ENCODE assay signal across 13 cellular contexts in genomic region chrX:10010686-10011085, GRCh38. TPM values are rescaled to one million over a fixed set of nuclear protein-coding genes. Genes with fewer than 3 reads are reported as not detected.
DNase-seq lines count a peak whose midpoint lies in the region; TF ChIP-seq lines count a peak whose summit lies in the region.
"Had no signal": no experiment of that assay in that cellular context is flagged by ENCODE, and none has a peak within 500 bp of the region (broad histone marks: within the 10 kb centered on the region; RNA-seq: fewer than 3 reads in every experiment).

No MANE protein-coding gene starts in this region.

- H4K8ac ChIP-seq in neuronal stem cell (ENCODE audit: low read depth, low read length): no peak overlapping the region

- no peak for TF ChIP-seq CTCF in chondrocyte (IDR thresholded peaks at IDR 0.05)
- no peak for TF ChIP-seq CTCF in MM.1S (IDR thresholded peaks at IDR 0.05; ENCODE audit: low read length)

- peaks cover 22% of the 10 kb centered on the region for H3K4me1 Mint-ChIP-seq in chondrocyte (ENCODE audit: low read depth)

- peak overlapping the region; percentile 34 for H3K27ac Mint-ChIP-seq in chondrocyte (ENCODE audit: unreplicated experiment)

- H3K4me1 ChIP-seq in neuronal stem cell (ENCODE audit: control insufficient read depth in 2 of 2, insufficient read depth in 1 of 2, low read depth in 1 of 2, low read length in 2 of 2): peaks cover 6 to 7% of the 10 kb centered on the region in 2 donors
- H3K4me1 ChIP-seq in MM.1S (ENCODE audit: low read length): no peaks in the 10 kb centered on the region

- H3K9me2 ChIP-seq in MM.1S (replicated peaks; ENCODE audit: insufficient read depth, low read length): no peaks in the 10 kb centered on the region

- no peak overlapping the region for H2BK5ac ChIP-seq in neuronal stem cell (ENCODE audit: low read length)

- H2BK12ac ChIP-seq in neuronal stem cell (ENCODE audit: low read length): no peak overlapping the region

- no peak overlapping the region for H2AK5ac ChIP-seq in neuronal stem cell (ENCODE audit: low read depth, low read length)

- no peak overlapping the region for H3K4me2 ChIP-seq in neuronal stem cell (ENCODE audit: insufficient read depth, low read length, poor library complexity, severe bottlenecking)
- H3K4me2 ChIP-seq in MM.1S (ENCODE audit: low read depth, low read length): no peak overlapping the region

- H3K27ac ChIP-seq in neuronal stem cell (replicated peaks; ENCODE audit: low read length) (peak overlapping the region; percentile 69), MM.1S (ENCODE audit: low read length) (no peak overlapping the region)
- H3K27ac ChIP-seq: 22Rv1 had no signal

- H2BK15ac ChIP-seq in neuronal stem cell (ENCODE audit: low read length): no peak overlapping the region

- no peak overlapping the region for H3K23ac ChIP-seq in neuronal stem cell (ENCODE audit: low read depth, low read length, poor library complexity)

- H3F3A ChIP-seq in MM.1S (ENCODE audit: insufficient read depth, low read length): no peaks in the 10 kb centered on the region

- H3K4me3 ChIP-seq in neuronal stem cell (ENCODE audit: low read length in 2 of 2) (no peak overlapping the region), MM.1S (ENCODE audit: low read length) (no peak overlapping the region)
- H3K4me3 ChIP-seq: skin epidermis had no signal

- H4K91ac ChIP-seq in neuronal stem cell (ENCODE audit: low read depth, low read length, poor library complexity): no peak overlapping the region

- H2BK120ac ChIP-seq in neuronal stem cell (ENCODE audit: low read depth, low read length): no peak overlapping the region

- peak; percentile 2 for DNase-seq in DMS53 (lab: John Stamatoyannopoulos, UW)
- DNase-seq in DMS53 treated with DMSO at 0.1 percent for 48 hours (lab: John Stamatoyannopoulos, UW; ENCODE audit: unreplicated experiment): no peak
- peak; percentile 71 for DNase-seq in NCI-H1048 (lab: John Stamatoyannopoulos, UW)
- DNase-seq in chondrocyte (ENCODE audit: low spot score): no peak
- DNase-seq in neuronal stem cell (ENCODE audit: low spot score): no peak
- DNase-seq in HuH-7.5 (ENCODE audit: low spot score): no peak
- no peak for DNase-seq in dedifferentiated amniotic fluid mesenchymal stem cell (ENCODE audit: extremely low spot score)
- DNase-seq in MM.1S: no peak
- DNase-seq: activated CD4-positive, alpha-beta T cell treated with anti-CD3 and anti-CD28 coated beads for 4 hours; islet precursor cell; stimulated activated naive CD4-positive, alpha-beta T cell treated with Interleukin-2 at 50 U/mL for 16 hours had no signal

- no peak overlapping the region for H3K14ac ChIP-seq in neuronal stem cell (ENCODE audit: low read length)

- H2AFZ ChIP-seq in neuronal stem cell (ENCODE audit: low read length) (peak overlapping the region; percentile 69), MM.1S (ENCODE audit: low read length) (no peak overlapping the region)

- no peaks in the 10 kb centered on the region for H3K79me2 ChIP-seq in MM.1S (ENCODE audit: low read length)

- H3K18ac ChIP-seq in neuronal stem cell (ENCODE audit: low read length): no peak overlapping the region

- H3K36me3 ChIP-seq in neuronal stem cell (replicated peaks in 1 of 2; ENCODE audit: control insufficient read depth in 2 of 2, insufficient read depth in 2 of 2, low read length in 2 of 2) (no peaks in the 10 kb centered on the region), MM.1S (replicated peaks; ENCODE audit: insufficient read depth, low read length) (no peaks in the 10 kb centered on the region)

- WGBS in neuronal stem cell (ENCODE audit: extremely low coverage in 2 of 2, insufficient read length in 2 of 2, insufficient replicate concordance in 1 of 2), 2 donors: no CpG with 5 or more reads among the region's 5 CpGs

- H3K9me3 Mint-ChIP-seq in chondrocyte (ENCODE audit: low read depth): peaks cover 6% of the 10 kb centered on the region

- H3K9ac ChIP-seq in neuronal stem cell (ENCODE audit: low read depth, low read length, poor library complexity) (no peak overlapping the region), MM.1S (ENCODE audit: low read length) (no peak overlapping the region)

- H3K9me3 ChIP-seq in neuronal stem cell (replicated peaks in 1 of 2; ENCODE audit: control insufficient read depth in 2 of 2, insufficient read depth in 1 of 2, low read depth in 1 of 2, low read length in 2 of 2) (no peaks in the 10 kb centered on the region), MM.1S (replicated peaks; ENCODE audit: insufficient read depth, low read length) (no peaks in the 10 kb centered on the region)

- H4K20me1 ChIP-seq in MM.1S (ENCODE audit: insufficient read depth, low read length): no peaks in the 10 kb centered on the region

- no peaks in the 10 kb centered on the region for H3K27me3 ChIP-seq in neuronal stem cell (ENCODE audit: control insufficient read depth in 3 of 3, insufficient read depth in 3 of 3, low read depth in 1 of 3, low read length in 3 of 3)
- H3K27me3 ChIP-seq in MM.1S (replicated peaks; ENCODE audit: insufficient read depth, low read length): no peaks in the 10 kb centered on the region

- no peaks in the 10 kb centered on the region for H3K79me1 ChIP-seq in neuronal stem cell (ENCODE audit: low read depth, low read length)

- no peak overlapping the region for H3K4ac ChIP-seq in neuronal stem cell (ENCODE audit: low read length)

- peaks cover 2% of the 10 kb centered on the region for H3K36me3 Mint-ChIP-seq in chondrocyte (ENCODE audit: low read depth)

- no peak overlapping the region for H3K4me3 Mint-ChIP-seq in chondrocyte (ENCODE audit: unreplicated experiment)

- no peaks in the 10 kb centered on the region for H3K27me3 Mint-ChIP-seq in chondrocyte (ENCODE audit: low read depth)

RNA-seq across cellular contexts. Expression of gene CLDN34, which starts 43.5 kb away (rescaled TPM):
- total RNA-seq in chondrocyte: not detected in 3 replicates
- polyA plus RNA-seq in neuronal stem cell (2013, experiment 1 of 2): 0.10 TPM
- polyA plus RNA-seq in neuronal stem cell (2013, experiment 2 of 2): 0.04 TPM

Comparison
In these comparisons a context has a peak if more than half of its experiments do, and no peak if none do; other contexts are left out.
1. DNase-seq: peak in DMS53 (single experiment) and NCI-H1048 (single experiment); none in DMS53 treated with DMSO at 0.1 percent for 48 hours (single experiment), chondrocyte (single experiment), neuronal stem cell (single experiment), HuH-7.5 (single experiment), dedifferentiated amniotic fluid mesenchymal stem cell (single experiment) and MM.1S (single experiment).